In genomic region chr2:226799976-226800940, GRCh38 we compare ENCODE assay signal across 1 cellular context.
TF ChIP-seq lines count a peak whose summit lies in the region.

No MANE protein-coding gene starts in this region.

TF ChIP-seq in HepG2, 621 proteins besides CTCF, POLR2A, EP300 and RAD21 (continued from another document and continues in another):
- peak; percentile 77 for TF ChIP-seq LCORL (IDR thresholded peaks at IDR 0.05)
- TF ChIP-seq LCORL (CRISPR knock-in tag; IDR thresholded peaks at IDR 0.05), result peak; percentile 95
- peak; percentile 79 for TF ChIP-seq ZSCAN9 (CRISPR knock-in tag; IDR thresholded peaks at IDR 0.05; ENCODE audit: borderline replicate concordance)
- peak; percentile 65 for TF ChIP-seq ONECUT2 (CRISPR knock-in tag; IDR thresholded peaks at IDR 0.05)
- TF ChIP-seq CEBPZ (IDR thresholded peaks at IDR 0.05; ENCODE audit: low read length), result no peak
- 0 out of 2 replicates have a peak, but pooled peaks have one; percentile 48 for TF ChIP-seq ZNF552 (CRISPR knock-in tag; IDR thresholded peaks at IDR 0.05; ENCODE audit: borderline replicate concordance)
- peak; percentile 100 for TF ChIP-seq NFIC (IDR thresholded peaks at IDR 0.05; ENCODE audit: low read length)
- TF ChIP-seq TRIM24 (CRISPR knock-in tag; IDR thresholded peaks at IDR 0.05), result peak; percentile 83; the same call in 1 of the 2 replicates
- TF ChIP-seq ZNF746 (CRISPR knock-in tag; IDR thresholded peaks at IDR 0.05), result peak; percentile 94; the same call in 1 of the 2 replicates
- peak; percentile 97 for TF ChIP-seq HNF4A (CRISPR knock-in tag; IDR thresholded peaks at IDR 0.05)
- TF ChIP-seq SNAPC2 (CRISPR knock-in tag; IDR thresholded peaks at IDR 0.05), result peak; percentile 97
- peak; percentile 55 for TF ChIP-seq SIX4 (CRISPR knock-in tag; IDR thresholded peaks at IDR 0.05)
- TF ChIP-seq ZNF224 (CRISPR knock-in tag; IDR thresholded peaks at IDR 0.05), result peak; percentile 58
- 0 out of 2 replicates have a peak, but pooled peaks have one; percentile 26 for TF ChIP-seq PRDM15 (CRISPR knock-in tag; IDR thresholded peaks at IDR 0.05)
- TF ChIP-seq HIC2 (CRISPR knock-in tag; IDR thresholded peaks at IDR 0.05; ENCODE audit: low read depth), result peak; percentile 75; the same call in 1 of the 2 replicates
- no peak for TF ChIP-seq ZFP36 (IDR thresholded peaks at IDR 0.05; ENCODE audit: borderline replicate concordance, low read depth, low read length, partially characterized antibody)
- TF ChIP-seq ZNF180 (CRISPR knock-in tag; IDR thresholded peaks at IDR 0.05; ENCODE audit: borderline replicate concordance, low read depth), result 0 out of 2 replicates have a peak, but pooled peaks have one; percentile 17
- TF ChIP-seq ELF1 (CRISPR knock-in tag; IDR thresholded peaks at IDR 0.05), result peak; percentile 52
- TF ChIP-seq NKX3-1 (CRISPR knock-in tag; IDR thresholded peaks at IDR 0.05), result peak; percentile 89
- peak; percentile 65 for TF ChIP-seq MAX (IDR thresholded peaks at IDR 0.05)
- TF ChIP-seq SMYD3 (CRISPR knock-in tag; IDR thresholded peaks at IDR 0.05), result peak; percentile 86
- TF ChIP-seq TAF1 (CRISPR knock-in tag; IDR thresholded peaks at IDR 0.05), result no peak
- TF ChIP-seq CREB3 (CRISPR knock-in tag; IDR thresholded peaks at IDR 0.05), result no peak
- no peak for TF ChIP-seq GPN1 (CRISPR knock-in tag; IDR thresholded peaks at IDR 0.05; ENCODE audit: borderline replicate concordance)
- no peak for TF ChIP-seq NONO (IDR thresholded peaks at IDR 0.05)
- peak; percentile 46; the same call in 1 of the 2 replicates for TF ChIP-seq NONO (CRISPR knock-in tag; conservative IDR thresholded peaks at IDR 0.05)
- no peak for TF ChIP-seq ZNF513 (CRISPR knock-in tag; conservative IDR thresholded peaks at IDR 0.05)
- TF ChIP-seq ISL2 (CRISPR knock-in tag; IDR thresholded peaks at IDR 0.05), result peak; percentile 99
- TF ChIP-seq ZSCAN21 (CRISPR knock-in tag; IDR thresholded peaks at IDR 0.05; ENCODE audit: borderline replicate concordance), result peak; percentile 45; the same call in 1 of the 2 replicates
- TF ChIP-seq ETV5 (CRISPR knock-in tag; IDR thresholded peaks at IDR 0.05; ENCODE audit: borderline replicate concordance), result peak; percentile 68
- TF ChIP-seq YEATS2 (CRISPR knock-in tag; IDR thresholded peaks at IDR 0.05; ENCODE audit: borderline replicate concordance), result no peak; the same call in 1 of the 2 replicates
- no peak for TF ChIP-seq ELF4 (CRISPR knock-in tag; IDR thresholded peaks at IDR 0.05; ENCODE audit: borderline replicate concordance)
- TF ChIP-seq CBFB (CRISPR knock-in tag; IDR thresholded peaks at IDR 0.05), result peak; percentile 94
- peak; percentile 83; the same call in 1 of the 2 replicates for TF ChIP-seq ZNF431 (CRISPR knock-in tag; IDR thresholded peaks at IDR 0.05; ENCODE audit: borderline replicate concordance, low read depth)
- TF ChIP-seq MEIS2 (CRISPR knock-in tag; IDR thresholded peaks at IDR 0.05), result 0 out of 2 replicates have a peak, but pooled peaks have one; percentile 1
- no peak for TF ChIP-seq MTF2 (CRISPR knock-in tag; IDR thresholded peaks at IDR 0.05; ENCODE audit: borderline replicate concordance)
- TF ChIP-seq KLF15 (CRISPR knock-in tag; IDR thresholded peaks at IDR 0.05; ENCODE audit: borderline replicate concordance), result no peak
- TF ChIP-seq RERE (CRISPR knock-in tag; IDR thresholded peaks at IDR 0.05; ENCODE audit: low read depth), result peak; percentile 99
- no peak for TF ChIP-seq EED (CRISPR knock-in tag; IDR thresholded peaks at IDR 0.05)
- no peak for TF ChIP-seq PCBP1 (IDR thresholded peaks at IDR 0.05; ENCODE audit: borderline replicate concordance, low read depth, low read length)
- TF ChIP-seq KDM2A (CRISPR knock-in tag; IDR thresholded peaks at IDR 0.05; ENCODE audit: borderline replicate concordance, low read depth), result peak; percentile 45
- TF ChIP-seq TBX3 (IDR thresholded peaks at IDR 0.05; ENCODE audit: borderline replicate concordance), result peak; percentile 97
- no peak for TF ChIP-seq SOX6 (IDR thresholded peaks at IDR 0.05)
- TF ChIP-seq SOX6 (CRISPR knock-in tag; IDR thresholded peaks at IDR 0.05), result peak; percentile 96
- TF ChIP-seq RBM39 (IDR thresholded peaks at IDR 0.05; ENCODE audit: low read depth, low read length, poor library complexity, severe bottlenecking), result no peak
- TF ChIP-seq HMG20A (CRISPR knock-in tag; IDR thresholded peaks at IDR 0.05; ENCODE audit: borderline replicate concordance), result peak; percentile 97
- 0 out of 2 replicates have a peak, but pooled peaks have one; percentile 21 for TF ChIP-seq ZNF879 (CRISPR knock-in tag; IDR thresholded peaks at IDR 0.05)
- peak; percentile 71; the same call in 1 of the 2 replicates for TF ChIP-seq CEBPG (CRISPR knock-in tag; IDR thresholded peaks at IDR 0.05)
- no peak for TF ChIP-seq ZNF891 (CRISPR knock-in tag; IDR thresholded peaks at IDR 0.05)
